In genomic region chr2:42342795-42343241, GRCh38 we compare ENCODE assay signal across 12 cellular contexts. TPM values are rescaled to one million over a fixed set of nuclear protein-coding genes. Genes with fewer than 3 reads are reported as not detected.
DNase-seq lines count a peak whose midpoint lies in the region; ATAC-seq and TF ChIP-seq lines count a peak whose summit lies in the region.
"Had no signal": no experiment of that assay in that cellular context is flagged by ENCODE, and none has a peak within 500 bp of the region (broad histone marks: within the 10 kb centered on the region; RNA-seq: fewer than 3 reads in every experiment).

No MANE protein-coding gene starts in this region.

- peaks cover 18 to 33% (median 26%) of the 10 kb centered on the region in 4 donors for H3K4me1 Mint-ChIP-seq in CD4-positive, alpha-beta memory T cell
- peaks cover 51% of the 10 kb centered on the region for H3K4me1 Mint-ChIP-seq in chondrocyte (ENCODE audit: low read depth)

- peak overlapping the region; percentile 13 for H4K8ac ChIP-seq in trophoblast cell (ENCODE audit: low read depth, low read length)

- peak overlapping the region; percentile 6 for H2AK5ac ChIP-seq in trophoblast cell (ENCODE audit: low read length)

- no peak overlapping the region for H3K9ac ChIP-seq in trophoblast cell (ENCODE audit: low read length)

- peaks cover 62 to 67% of the 10 kb centered on the region in 2 donors for H3K36me3 Mint-ChIP-seq in CD4-positive, alpha-beta memory T cell
- peaks cover 21% of the 10 kb centered on the region for H3K36me3 Mint-ChIP-seq in chondrocyte (ENCODE audit: low read depth)

- no peaks in the 10 kb centered on the region for H3K27me3 ChIP-seq in CD4-positive, alpha-beta memory T cell (ENCODE audit: insufficient read depth, low read length)
- H3K27me3 ChIP-seq in trophoblast cell (ENCODE audit: insufficient read depth, low read length) (no peaks in the 10 kb centered on the region), MG63 (no peaks in the 10 kb centered on the region)
- H3K27me3 ChIP-seq: testis had no signal

- H4K12ac ChIP-seq in trophoblast cell (ENCODE audit: low read depth, low read length): no peak overlapping the region

- H3K79me2 ChIP-seq in trophoblast cell (ENCODE audit: control insufficient read depth, insufficient read depth, low read length, poor library complexity): peaks cover 11% of the 10 kb centered on the region

- H3K23ac ChIP-seq in trophoblast cell (ENCODE audit: low read length): no peak overlapping the region

- H2BK5ac ChIP-seq in trophoblast cell (ENCODE audit: low read depth, low read length, poor library complexity): peak overlapping the region; percentile 7

- H3K27ac ChIP-seq in CD4-positive, alpha-beta memory T cell (ENCODE audit: low read depth, low read length): no peak overlapping the region
- peak overlapping the region; percentile 77 for H3K27ac ChIP-seq in trophoblast cell (ENCODE audit: low read depth, low read length)
- H3K27ac ChIP-seq: C4-2B, lower lobe of right lung had no signal

- H2AFZ ChIP-seq in trophoblast cell (ENCODE audit: insufficient read depth, low read length, poor library complexity): no peak overlapping the region

- H3K4me2 ChIP-seq in trophoblast cell (ENCODE audit: low read length): no peak overlapping the region

- peak overlapping the region in 1 of 8 donors; percentile 8 for H3K4me3 Mint-ChIP-seq in CD4-positive, alpha-beta memory T cell
- no peak overlapping the region for H3K4me3 Mint-ChIP-seq in chondrocyte (ENCODE audit: unreplicated experiment)

- peak overlapping the region; percentile 54 for H3K14ac ChIP-seq in trophoblast cell (ENCODE audit: low read length)

- CTCF ChIA-PET in CD4-positive, alpha-beta memory T cell (lab: Charles Lee; ENCODE audit: partially characterized antibody): interaction anchor here (1.0 to 1.3 kb wide), 4 partner anchors 8 to 255 kb away, joined by 3 to 6 read pairs (median 4); partner anchors contain the start of gene COX7A2L

- peaks cover 10% of the 10 kb centered on the region for H3K36me3 ChIP-seq in CD4-positive, alpha-beta memory T cell (ENCODE audit: insufficient read depth, low read length)
- H3K36me3 ChIP-seq in trophoblast cell (ENCODE audit: control insufficient read depth in 1 of 2, insufficient read depth in 2 of 2, low read length in 2 of 2) (peaks cover 22 to 31% of the 10 kb centered on the region in 2 experiments), MG63 (peaks cover 27% of the 10 kb centered on the region)

- H3K9me3 Mint-ChIP-seq in CD4-positive, alpha-beta memory T cell: peaks cover 0 to 13% (median 1%) of the 10 kb centered on the region in 8 donors
- H3K9me3 Mint-ChIP-seq in chondrocyte (ENCODE audit: low read depth): no peaks in the 10 kb centered on the region

- H4K91ac ChIP-seq in trophoblast cell (ENCODE audit: low read depth, low read length): peak overlapping the region; percentile 11

- H2BK120ac ChIP-seq in trophoblast cell (ENCODE audit: insufficient read depth, low read length, poor library complexity): peak overlapping the region; percentile 12

- peaks cover 22% of the 10 kb centered on the region for H3K79me1 ChIP-seq in trophoblast cell (ENCODE audit: low read length)

- POLR2A ChIA-PET in CD4-positive, alpha-beta memory T cell (lab: Charles Lee; ENCODE audit: partially characterized antibody): interaction anchor here (1.4 kb wide), 1 partner anchor 18 kb away, joined by 4 read pairs; the partner anchor contains the start of gene COX7A2L

- H3K4me3 ChIP-seq in CD4-positive, alpha-beta memory T cell (ENCODE audit: low read length in 2 of 2): no peak overlapping the region
- H3K4me3 ChIP-seq in trophoblast cell (ENCODE audit: low read depth, low read length) (peak overlapping the region; percentile 3), MG63 (no peak overlapping the region)
- H3K4me3 ChIP-seq: lower lobe of right lung, testis had no signal

- TF ChIP-seq CTCF in chondrocyte (IDR thresholded peaks at IDR 0.05): no peak

- peak; percentile 9 for ATAC-seq in HG02885 (IDR thresholded peaks at IDR 0.05; ENCODE audit: poor library complexity, unreplicated experiment)
- no peak for ATAC-seq in GM18909 (IDR thresholded peaks at IDR 0.05; ENCODE audit: poor library complexity, unreplicated experiment)

- no peaks in the 10 kb centered on the region for H3K9me3 ChIP-seq in CD4-positive, alpha-beta memory T cell (ENCODE audit: control insufficient read depth in 1 of 2, low read length in 2 of 2)
- no peaks in the 10 kb centered on the region for H3K9me3 ChIP-seq in trophoblast cell (ENCODE audit: insufficient read depth, low read depth, low read length)
- H3K9me3 ChIP-seq in MG63: no peaks in the 10 kb centered on the region
- H3K9me3 ChIP-seq: lower lobe of right lung, testis had no signal

- H3K4me1 ChIP-seq in CD4-positive, alpha-beta memory T cell (ENCODE audit: insufficient read depth, low read length): peaks cover 16% of the 10 kb centered on the region
- peaks cover 23 to 28% of the 10 kb centered on the region in 2 experiments for H3K4me1 ChIP-seq in trophoblast cell (ENCODE audit: control insufficient read depth in 1 of 2, insufficient read depth in 2 of 2, low read length in 2 of 2)

- H3K27ac Mint-ChIP-seq in CD4-positive, alpha-beta memory T cell: peak overlapping the region in 4 of 7 donors; percentile 36 to 80 (median 58)
- peak overlapping the region; percentile 98 for H3K27ac Mint-ChIP-seq in chondrocyte (ENCODE audit: unreplicated experiment)

- peak overlapping the region; percentile 33 for H3K18ac ChIP-seq in trophoblast cell (ENCODE audit: low read length)

- DNase-seq in CD4-positive, alpha-beta memory T cell: no peak
- no peak for DNase-seq in chondrocyte (ENCODE audit: low spot score)
- DNase-seq in trophoblast cell: peak; percentile 2 to 14
- DNase-seq in MG63: no peak
- DNase-seq in NCI-H1694 (lab: John Stamatoyannopoulos, UW): no peak
- no peak for DNase-seq in activated effector memory CD4-positive, alpha-beta T cell treated with anti-CD3 and anti-CD28 coated beads, Interleukin-2, amount 50 U/mL, for 16 hours
- DNase-seq: lower lobe of right lung, NCI-H1105 treated with DMSO at 0.1 percent for 48 hours had no signal

- H2BK12ac ChIP-seq in trophoblast cell (ENCODE audit: low read length): peak overlapping the region; percentile 3

- H3K27me3 Mint-ChIP-seq in CD4-positive, alpha-beta memory T cell: no peaks in the 10 kb centered on the region
- no peaks in the 10 kb centered on the region for H3K27me3 Mint-ChIP-seq in chondrocyte (ENCODE audit: low read depth)

- intact Hi-C loops in CD4-positive, alpha-beta memory T cell (cut with micrococcal nuclease): no loop called here

- no CpG with 5 or more reads among the region's 11 CpGs for WGBS in trophoblast cell (ENCODE audit: extremely low coverage, insufficient coverage, insufficient read length)

- peak overlapping the region; percentile 1 for H3K4ac ChIP-seq in trophoblast cell (ENCODE audit: low read depth, low read length)

RNA-seq across cellular contexts. Expression of gene COX7A2L, which starts 18.2 kb away (rescaled TPM):
- 10 to 100 TPM; 77.2 to 77.7 TPM for total RNA-seq in CD4-positive, alpha-beta memory T cell
- polyA plus RNA-seq in CD4-positive, alpha-beta memory T cell: 100 to 1,000 TPM; 170 to 267 TPM
- total RNA-seq in chondrocyte: 79.5 to 105 TPM (median 102 TPM) in 3 replicates
- 75.1 and 75.4 TPM in 2 replicates for polyA plus RNA-seq in trophoblast cell (2013)
- total RNA-seq in MG63 (2014; rRNA removed; shearing (Covaris generic); ENCODE audit: low replicate concordance): 149 and 254 TPM in 2 replicates

Comparison
In these comparisons a context has a peak if more than half of its experiments do, and no peak if none do; other contexts are left out.
1. DNase-seq: peak in trophoblast cell (2 of 2); none in CD4-positive, alpha-beta memory T cell (0 of 5), chondrocyte (single experiment), MG63 (single experiment), NCI-H1694 (single experiment) and activated effector memory CD4-positive, alpha-beta T cell treated with anti-CD3 and anti-CD28 coated beads, Interleukin-2, amount 50 U/mL, for 16 hours (single experiment).